ENCODE assay signal across 1 cellular context in the genomic region with DNA sequence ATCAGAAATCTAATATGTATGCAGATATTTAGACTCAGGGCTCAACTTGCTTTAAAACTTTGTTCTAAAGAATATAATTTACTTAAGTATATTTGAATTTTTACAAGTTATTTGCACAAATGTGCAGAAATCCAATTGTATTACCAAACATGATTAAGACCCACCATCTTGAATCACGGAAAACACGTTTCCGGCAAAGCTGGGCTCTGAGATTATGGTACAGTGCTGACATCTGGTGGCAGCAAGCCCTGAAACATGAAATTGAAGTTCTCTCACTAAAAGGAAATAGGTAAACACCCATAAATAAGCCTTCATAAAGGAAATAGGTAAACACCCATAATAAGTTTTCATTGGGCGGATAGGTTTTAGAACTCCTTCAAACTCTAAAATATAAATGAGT.
TF ChIP-seq lines count a peak whose summit lies in the region.

No MANE protein-coding gene starts in this region.

TF ChIP-seq in GM23338, 12 proteins besides CTCF, POLR2A, EP300 and RAD21 (continued from another document):
- TF ChIP-seq, protein P1, sequence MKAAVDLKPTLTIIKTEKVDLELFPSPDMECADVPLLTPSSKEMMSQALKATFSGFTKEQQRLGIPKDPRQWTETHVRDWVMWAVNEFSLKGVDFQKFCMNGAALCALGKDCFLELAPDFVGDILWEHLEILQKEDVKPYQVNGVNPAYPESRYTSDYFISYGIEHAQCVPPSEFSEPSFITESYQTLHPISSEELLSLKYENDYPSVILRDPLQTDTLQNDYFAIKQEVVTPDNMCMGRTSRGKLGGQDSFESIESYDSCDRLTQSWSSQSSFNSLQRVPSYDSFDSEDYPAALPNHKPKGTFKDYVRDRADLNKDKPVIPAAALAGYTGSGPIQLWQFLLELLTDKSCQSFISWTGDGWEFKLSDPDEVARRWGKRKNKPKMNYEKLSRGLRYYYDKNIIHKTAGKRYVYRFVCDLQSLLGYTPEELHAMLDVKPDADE (IDR thresholded peaks at IDR 0.05): no peak
- no peak for TF ChIP-seq ZNF114 (CRISPR knock-in tag; IDR thresholded peaks at IDR 0.05)
- no peak for TF ChIP-seq EZH2phosphoT487 (IDR thresholded peaks at IDR 0.05; ENCODE audit: unreplicated experiment)
- TF ChIP-seq STAT1 (IDR thresholded peaks at IDR 0.05; ENCODE audit: unreplicated experiment): no peak
- no peak for TF ChIP-seq JUNB (IDR thresholded peaks at IDR 0.05; ENCODE audit: unreplicated experiment)
- TF ChIP-seq POLR2AphosphoS5 (IDR thresholded peaks at IDR 0.05; ENCODE audit: low read depth): no peak
- no peak for TF ChIP-seq ZNF462 (CRISPR knock-in tag; IDR thresholded peaks at IDR 0.05)
